ENCODE assay signal across 1 cellular context in genomic region chr17:82520041-82520910, GRCh38.
TF ChIP-seq lines count a peak whose summit lies in the region.

No MANE protein-coding gene starts in this region.

TF ChIP-seq in HepG2, 621 proteins besides CTCF, POLR2A, EP300 and RAD21 (continued from another document and continues in another):
- no peak for TF ChIP-seq ZBTB49 (CRISPR knock-in tag; IDR thresholded peaks at IDR 0.05; ENCODE audit: borderline replicate concordance)
- TF ChIP-seq ZNF230 (CRISPR knock-in tag; IDR thresholded peaks at IDR 0.05) = no peak
- no peak for TF ChIP-seq ZUFSP (CRISPR knock-in tag; IDR thresholded peaks at IDR 0.05; ENCODE audit: borderline replicate concordance)
- no peak for TF ChIP-seq IRF2 (CRISPR knock-in tag; IDR thresholded peaks at IDR 0.05)
- TF ChIP-seq MLXIP (CRISPR knock-in tag; IDR thresholded peaks at IDR 0.05; ENCODE audit: borderline replicate concordance) = no peak
- 0 out of 2 replicates have a peak, but pooled peaks have one; percentile 41 for TF ChIP-seq ZBTB25 (CRISPR knock-in tag; IDR thresholded peaks at IDR 0.05)
- no peak for TF ChIP-seq ZNF460 (CRISPR knock-in tag; IDR thresholded peaks at IDR 0.05; ENCODE audit: borderline replicate concordance)
- TF ChIP-seq ZC3H13 (CRISPR knock-in tag; IDR thresholded peaks at IDR 0.05) = no peak
- no peak for TF ChIP-seq CERS6 (CRISPR knock-in tag; IDR thresholded peaks at IDR 0.05)
- no peak for TF ChIP-seq ZNF510 (CRISPR knock-in tag; IDR thresholded peaks at IDR 0.05; ENCODE audit: low read depth)
- no peak for TF ChIP-seq EZH2 (conservative IDR thresholded peaks at IDR 0.05; ENCODE audit: low read depth, low read length)
- no peak for TF ChIP-seq TRIM22 (IDR thresholded peaks at IDR 0.05)
- TF ChIP-seq DNMT3B (CRISPR knock-in tag; conservative IDR thresholded peaks at IDR 0.05) = no peak
- TF ChIP-seq HIC2 (CRISPR knock-in tag; IDR thresholded peaks at IDR 0.05; ENCODE audit: low read depth) = no peak
- no peak for TF ChIP-seq ZBTB26 (CRISPR knock-in tag; IDR thresholded peaks at IDR 0.05; ENCODE audit: borderline replicate concordance)
- TF ChIP-seq MAFK (conservative IDR thresholded peaks at IDR 0.05 in 1 of 2, IDR thresholded peaks at IDR 0.05 in 1 of 2; ENCODE audit: low read length in 2 of 2) = no peak
- no peak for TF ChIP-seq GZF1 (CRISPR knock-in tag; IDR thresholded peaks at IDR 0.05)
- TF ChIP-seq NR2F6 (IDR thresholded peaks at IDR 0.05) = no peak
- TF ChIP-seq NR2F6 (CRISPR knock-in tag; IDR thresholded peaks at IDR 0.05) = peak; percentile 37; the same call in 1 of the 2 replicates
- TF ChIP-seq PLRG1 (conservative IDR thresholded peaks at IDR 0.05) = no peak
- TF ChIP-seq KLF11 (CRISPR knock-in tag; IDR thresholded peaks at IDR 0.05) = no peak
- no peak for TF ChIP-seq SIX1 (CRISPR knock-in tag; IDR thresholded peaks at IDR 0.05; ENCODE audit: borderline replicate concordance)
- peak; percentile 42; the same call in 1 of the 2 replicates for TF ChIP-seq SOX5 (CRISPR knock-in tag; IDR thresholded peaks at IDR 0.05; ENCODE audit: borderline replicate concordance)
- TF ChIP-seq ZNF138 (CRISPR knock-in tag; IDR thresholded peaks at IDR 0.05; ENCODE audit: low read depth) = no peak
- no peak for TF ChIP-seq MZF1 (CRISPR knock-in tag; IDR thresholded peaks at IDR 0.05; ENCODE audit: borderline replicate concordance)
- no peak for TF ChIP-seq HNRNPUL1 (IDR thresholded peaks at IDR 0.05; ENCODE audit: low read depth, low read length)
- no peak for TF ChIP-seq HMGA1 (CRISPR knock-in tag; conservative IDR thresholded peaks at IDR 0.05)
- no peak for TF ChIP-seq ISL2 (CRISPR knock-in tag; IDR thresholded peaks at IDR 0.05)
- peak; percentile 50; the same call in 1 of the 2 replicates for TF ChIP-seq ZBTB7B (CRISPR knock-in tag; IDR thresholded peaks at IDR 0.05)
- TF ChIP-seq PCBP2 (optimal IDR thresholded peaks at IDR 0.05; ENCODE audit: low read depth, low read length, poor library complexity, severe bottlenecking) = no peak
- TF ChIP-seq ZNF451 (CRISPR knock-in tag; IDR thresholded peaks at IDR 0.05) = no peak
- TF ChIP-seq NR2F2 (IDR thresholded peaks at IDR 0.05; ENCODE audit: borderline replicate concordance, low read depth) = no peak
- TF ChIP-seq RARG (CRISPR knock-in tag; IDR thresholded peaks at IDR 0.05; ENCODE audit: low read depth) = no peak
- TF ChIP-seq JUNB (CRISPR knock-in tag; IDR thresholded peaks at IDR 0.05; ENCODE audit: borderline replicate concordance) = no peak
- no peak for TF ChIP-seq ZNF737 (CRISPR knock-in tag; IDR thresholded peaks at IDR 0.05; ENCODE audit: borderline replicate concordance)
- TF ChIP-seq ELF4 (CRISPR knock-in tag; IDR thresholded peaks at IDR 0.05; ENCODE audit: borderline replicate concordance) = no peak
- TF ChIP-seq ZNF124 (CRISPR knock-in tag; IDR thresholded peaks at IDR 0.05) = 0 out of 2 replicates have a peak, but pooled peaks have one; percentile 20
- TF ChIP-seq ZNF777 (CRISPR knock-in tag; IDR thresholded peaks at IDR 0.05) = no peak; the same call in 1 of the 2 replicates
- TF ChIP-seq MLLT10 (CRISPR knock-in tag; IDR thresholded peaks at IDR 0.05) = no peak
- TF ChIP-seq TEF (CRISPR knock-in tag; IDR thresholded peaks at IDR 0.05) = no peak
- TF ChIP-seq GTF2F1 (IDR thresholded peaks at IDR 0.05; ENCODE audit: low read length) = 0 out of 2 replicates have a peak, but pooled peaks have one; percentile 16
- TF ChIP-seq TFDP2 (CRISPR knock-in tag; IDR thresholded peaks at IDR 0.05) = no peak
- 0 out of 2 replicates have a peak, but pooled peaks have one; percentile 32 for TF ChIP-seq MLX (CRISPR knock-in tag; IDR thresholded peaks at IDR 0.05)
- TF ChIP-seq SMAD1 (CRISPR knock-in tag; IDR thresholded peaks at IDR 0.05; ENCODE audit: borderline replicate concordance, low read depth) = no peak
- TF ChIP-seq PHF21A (CRISPR knock-in tag; IDR thresholded peaks at IDR 0.05) = no peak
- TF ChIP-seq IRF9 (CRISPR knock-in tag; IDR thresholded peaks at IDR 0.05; ENCODE audit: borderline replicate concordance) = no peak
- TF ChIP-seq BORCS8-MEF2B (CRISPR knock-in tag; IDR thresholded peaks at IDR 0.05) = peak; percentile 33; the same call in 1 of the 2 replicates
